In the genomic region with DNA sequence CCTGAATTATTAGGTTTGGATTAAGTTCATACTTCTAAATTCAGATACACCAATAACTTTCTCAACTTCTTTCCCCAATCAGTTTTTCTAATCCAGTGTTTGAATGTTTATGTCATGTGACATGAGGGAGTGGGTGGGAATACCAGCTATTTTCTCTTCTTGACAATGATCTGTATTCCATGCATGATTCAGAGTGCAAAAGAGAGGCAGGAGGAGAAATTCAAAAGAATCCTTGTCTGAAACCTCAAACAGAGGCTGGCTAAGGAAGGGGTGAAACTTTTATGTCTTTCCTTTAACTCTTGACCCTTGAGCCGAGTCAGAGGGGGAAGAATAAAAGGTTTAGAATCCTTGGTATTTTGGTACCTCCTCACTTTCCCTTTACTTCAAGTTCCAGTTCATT, we compare ENCODE assay signal across 1 cellular context.
TF ChIP-seq lines count a peak whose summit lies in the region.

No MANE protein-coding gene starts in this region.

TF ChIP-seq in K562, 482 proteins besides CTCF, POLR2A, EP300 and RAD21:
- TF ChIP-seq, protein P1, sequence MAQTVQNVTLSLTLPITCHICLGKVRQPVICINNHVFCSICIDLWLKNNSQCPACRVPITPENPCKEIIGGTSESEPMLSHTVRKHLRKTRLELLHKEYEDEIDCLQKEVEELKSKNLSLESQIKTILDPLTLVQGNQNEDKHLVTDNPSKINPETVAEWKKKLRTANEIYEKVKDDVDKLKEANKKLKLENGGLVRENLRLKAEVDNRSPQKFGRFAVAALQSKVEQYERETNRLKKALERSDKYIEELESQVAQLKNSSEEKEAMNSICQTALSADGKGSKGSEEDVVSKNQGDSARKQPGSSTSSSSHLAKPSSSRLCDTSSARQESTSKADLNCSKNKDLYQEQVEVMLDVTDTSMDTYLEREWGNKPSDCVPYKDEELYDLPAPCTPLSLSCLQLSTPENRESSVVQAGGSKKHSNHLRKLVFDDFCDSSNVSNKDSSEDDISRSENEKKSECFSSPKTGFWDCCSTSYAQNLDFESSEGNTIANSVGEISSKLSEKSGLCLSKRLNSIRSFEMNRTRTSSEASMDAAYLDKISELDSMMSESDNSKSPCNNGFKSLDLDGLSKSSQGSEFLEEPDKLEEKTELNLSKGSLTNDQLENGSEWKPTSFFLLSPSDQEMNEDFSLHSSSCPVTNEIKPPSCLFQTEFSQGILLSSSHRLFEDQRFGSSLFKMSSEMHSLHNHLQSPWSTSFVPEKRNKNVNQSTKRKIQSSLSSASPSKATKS (CRISPR knock-in tag; IDR thresholded peaks at IDR 0.05), result no peak
- TF ChIP-seq ILF3 (IDR thresholded peaks at IDR 0.05; ENCODE audit: borderline replicate concordance) (no peak), ZNF764 (CRISPR knock-in tag; IDR thresholded peaks at IDR 0.05; ENCODE audit: low read depth) (no peak), DMBX1 (CRISPR knock-in tag; IDR thresholded peaks at IDR 0.05; ENCODE audit: borderline replicate concordance) (no peak), TFE3 (CRISPR knock-in tag; IDR thresholded peaks at IDR 0.05) (peak; percentile 42; the same call in 1 of the 2 replicates), KAT8 (IDR thresholded peaks at IDR 0.05; ENCODE audit: low read depth) (no peak)
